In the genomic region with DNA sequence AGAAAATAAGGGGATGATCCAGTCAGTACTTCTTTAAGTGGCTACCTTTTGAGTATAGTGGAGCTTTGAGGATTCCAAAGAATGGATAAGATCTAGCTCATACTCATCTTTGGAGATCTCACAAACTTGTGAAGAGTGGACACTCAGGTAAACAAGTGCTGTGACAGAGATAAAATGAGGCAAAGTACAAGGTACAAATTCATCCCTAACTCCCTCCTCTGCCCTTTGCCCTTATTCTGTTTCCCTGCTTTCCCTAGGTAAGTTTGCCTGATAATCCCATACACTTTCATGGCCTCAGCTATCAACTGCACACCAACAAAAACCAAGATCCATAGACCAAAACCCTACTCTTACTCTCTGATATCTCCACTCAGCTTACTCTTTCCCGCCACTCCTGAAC, we compare ENCODE assay signal across 39 cellular contexts.
"Had no signal": no experiment of that assay in that cellular context is flagged by ENCODE, and none has a peak within 500 bp of the region (broad histone marks: within the 10 kb centered on the region; RNA-seq: fewer than 3 reads in every experiment).

No MANE protein-coding gene starts in this region.

- H3K36me3 ChIP-seq: ascending aorta, cardiac muscle cell had no signal

- H3K27ac ChIP-seq: ascending aorta, cardiac muscle cell, VCaP had no signal

- H3K4me3 Mint-ChIP-seq: activated CD4-positive, alpha-beta memory T cell treated with anti-CD3 and anti-CD28 coated beads, Interleukin-2, amount 10 ng/mL, durations not matched to agents 7 days and 5 days; activated CD4-positive, alpha-beta T cell treated with anti-CD3 and anti-CD28 coated beads for 36 hours; activated CD4-positive, alpha-beta T cell treated with anti-CD3 and anti-CD28 coated beads, Interleukin-2, amount 10 ng/mL, durations not matched to agents 7 days and 5 days; activated CD8-positive, alpha-beta memory T cell treated with anti-CD3 and anti-CD28 coated beads, Interleukin-2, amount 10 ng/mL, durations not matched to agents 7 days and 5 days; activated CD8-positive, alpha-beta T cell treated with anti-CD3 and anti-CD28 coated beads, Interleukin-2, amount 10 ng/mL, durations not matched to agents 7 days and 5 days; activated naive CD4-positive, alpha-beta T cell treated with anti-CD3 and anti-CD28 coated beads, Interleukin-2, amount 10 ng/mL, durations not matched to agents 7 days and 5 days; activated naive CD4-positive, alpha-beta T cell treated with anti-CD3 and anti-CD28 coated beads, Interleukin-2, amount 50 U/mL, for 24 hours; activated naive CD8-positive, alpha-beta T cell; activated naive CD8-positive, alpha-beta T cell treated with anti-CD3 and anti-CD28 coated beads, Interleukin-2, amount 10 ng/mL, durations not matched to agents 7 days and 5 days; activated naive CD8-positive, alpha-beta T cell treated with anti-CD3 and anti-CD28 coated beads, Interleukin-2, amount 50 U/mL, for 24 hours; activated T-cell treated with anti-CD3 and anti-CD28 coated beads, Interleukin-2, amount 50 U/mL, for 24 hours; brain; central memory CD8-positive, alpha-beta T cell; T-helper 1 cell treated with Interleukin-12 subunit alpha and Interleukin-12 subunit beta and Interleukin-4 antibody, amounts not matched to agents 30 μg/mL and 1 μg/mL, for 36 hours; T-helper 2 cell treated with Interferon-gamma antibody and Interleukin-4, amounts not matched to agents 5 μg/mL and 100 μg/mL, for 36 hours had no signal

- H3K4me1 ChIP-seq: ascending aorta had no signal

- H3K27me3 ChIP-seq: ascending aorta, cardiac muscle cell had no signal

- DNase-seq: activated CD4-positive, alpha-beta memory T cell treated with anti-CD3 and anti-CD28 coated beads, Interleukin-2, amount 10 ng/mL, durations not matched to agents 7 days and 5 days; activated CD4-positive, alpha-beta T cell treated with anti-CD3 and anti-CD28 coated beads for 1 hour; activated CD4-positive, alpha-beta T cell treated with anti-CD3 and anti-CD28 coated beads for 36 hours; activated CD4-positive, alpha-beta T cell treated with anti-CD3 and anti-CD28 coated beads for 48 hours; activated CD4-positive, alpha-beta T cell treated with anti-CD3 and anti-CD28 coated beads, Interleukin-2, amount 10 ng/mL, durations not matched to agents 7 days and 5 days; activated CD4-positive, alpha-beta T cell treated with anti-CD3 and anti-CD28 coated beads, Interleukin-2, amount 50 U/mL, for 48 hours; activated CD4-positive, CD25-positive, alpha-beta regulatory T cell; activated CD8-positive, alpha-beta memory T cell treated with anti-CD3 and anti-CD28 coated beads for 24 hours; activated CD8-positive, alpha-beta memory T cell treated with anti-CD3 and anti-CD28 coated beads, Interleukin-2, amount 10 ng/mL, durations not matched to agents 7 days and 5 days; activated CD8-positive, alpha-beta memory T cell treated with anti-CD3 and anti-CD28 coated beads, Interleukin-2, amount 50 U/mL, for 48 hours; activated CD8-positive, alpha-beta T cell treated with anti-CD3 and anti-CD28 coated beads, Interleukin-2, amount 10 ng/mL, durations not matched to agents 7 days and 5 days; activated effector memory CD4-positive, alpha-beta T cell treated with Interleukin-2 at 50 U/mL for 16 hours; activated gamma-delta T cell; activated naive CD4-positive, alpha-beta T cell treated with anti-CD3 and anti-CD28 coated beads, Interleukin-2, amount 10 ng/mL, durations not matched to agents 7 days and 5 days; activated naive CD4-positive, alpha-beta T cell treated with Interleukin-2 at 50 U/mL for 16 hours; activated naive CD8-positive, alpha-beta T cell treated with anti-CD3 and anti-CD28 coated beads, Interleukin-2, amount 10 ng/mL, durations not matched to agents 7 days and 5 days; activated naive CD8-positive, alpha-beta T cell treated with anti-CD3 and anti-CD28 coated beads, Interleukin-2, amount 50 U/mL, for 24 hours; activated T-cell treated with anti-CD3 and anti-CD28 coated beads, Interleukin-2, amount 50 U/mL, for 24 hours; activated T-cell treated with anti-CD3 and anti-CD28 coated beads, Interleukin-2, amount 50 U/mL, for 48 hours; amygdala; anterior cingulate cortex; caudate nucleus; cerebellar nuclear complex; T-helper 1 cell; T-helper 2 cell; T-helper 9 cell had no signal

- FAIRE-seq: bronchial epithelial cell, TTC549 had no signal

- H3K27ac Mint-ChIP-seq: activated CD4-positive, alpha-beta memory T cell treated with anti-CD3 and anti-CD28 coated beads, Interleukin-2, amount 10 ng/mL, durations not matched to agents 7 days and 5 days; activated CD4-positive, alpha-beta T cell treated with anti-CD3 and anti-CD28 coated beads for 36 hours; activated CD4-positive, alpha-beta T cell treated with anti-CD3 and anti-CD28 coated beads, Interleukin-2, amount 10 ng/mL, durations not matched to agents 7 days and 5 days; activated CD8-positive, alpha-beta memory T cell treated with anti-CD3 and anti-CD28 coated beads, Interleukin-2, amount 10 ng/mL, durations not matched to agents 7 days and 5 days; activated CD8-positive, alpha-beta T cell treated with anti-CD3 and anti-CD28 coated beads, Interleukin-2, amount 10 ng/mL, durations not matched to agents 7 days and 5 days; activated naive CD4-positive, alpha-beta T cell treated with anti-CD3 and anti-CD28 coated beads, Interleukin-2, amount 10 ng/mL, durations not matched to agents 7 days and 5 days; activated naive CD4-positive, alpha-beta T cell treated with anti-CD3 and anti-CD28 coated beads, Interleukin-2, amount 50 U/mL, for 24 hours; activated naive CD8-positive, alpha-beta T cell; activated naive CD8-positive, alpha-beta T cell treated with anti-CD3 and anti-CD28 coated beads, Interleukin-2, amount 10 ng/mL, durations not matched to agents 7 days and 5 days; activated naive CD8-positive, alpha-beta T cell treated with anti-CD3 and anti-CD28 coated beads, Interleukin-2, amount 50 U/mL, for 24 hours; activated T-cell treated with anti-CD3 and anti-CD28 coated beads, Interleukin-2, amount 50 U/mL, for 24 hours; activated T-helper 2 cell treated with anti-CD3 and anti-CD28 coated beads, Interferon-gamma antibody, Interleukin-2, Interleukin-4, amounts not matched to agents 10 μg/mL and 5 μg/mL and 100 μg/mL, durations not matched to agents 14 hours and 24 hours and 36 hours; brain; T-helper 1 cell treated with Interleukin-12 subunit alpha and Interleukin-12 subunit beta and Interleukin-4 antibody, amounts not matched to agents 30 μg/mL and 1 μg/mL, for 36 hours; T-helper 2 cell treated with Interferon-gamma antibody and Interleukin-4, amounts not matched to agents 5 μg/mL and 100 μg/mL, for 36 hours had no signal

- H3K27me3 Mint-ChIP-seq: central memory CD8-positive, alpha-beta T cell had no signal

- ATAC-seq: activated CD4-positive, alpha-beta T cell treated with anti-CD3 and anti-CD28 coated beads for 36 hours; activated CD4-positive, CD25-positive, alpha-beta regulatory T cell treated with anti-CD3 and anti-CD28 coated beads, Interleukin-2, amount 50 U/mL, for 24 hours; activated CD8-positive, alpha-beta memory T cell treated with anti-CD3 and anti-CD28 coated beads, Interleukin-2, amount 10 ng/mL, durations not matched to agents 7 days and 5 days; activated CD8-positive, alpha-beta T cell treated with anti-CD3 and anti-CD28 coated beads, Interleukin-2, amount 10 ng/mL, durations not matched to agents 7 days and 5 days; activated naive CD8-positive, alpha-beta T cell treated with anti-CD3 and anti-CD28 coated beads, Interleukin-2, amount 50 U/mL, for 24 hours had no signal

- H3K4me3 ChIP-seq: ascending aorta, cardiac muscle cell had no signal

- H3K4me1 Mint-ChIP-seq: activated CD4-positive, alpha-beta memory T cell treated with anti-CD3 and anti-CD28 coated beads, Interleukin-2, amount 10 ng/mL, durations not matched to agents 7 days and 5 days; activated CD4-positive, alpha-beta T cell treated with anti-CD3 and anti-CD28 coated beads for 36 hours; activated CD4-positive, alpha-beta T cell treated with anti-CD3 and anti-CD28 coated beads, Interleukin-2, amount 10 ng/mL, durations not matched to agents 7 days and 5 days; activated CD8-positive, alpha-beta memory T cell treated with anti-CD3 and anti-CD28 coated beads, Interleukin-2, amount 10 ng/mL, durations not matched to agents 7 days and 5 days; activated naive CD4-positive, alpha-beta T cell treated with anti-CD3 and anti-CD28 coated beads, Interleukin-2, amount 10 ng/mL, durations not matched to agents 7 days and 5 days; activated naive CD4-positive, alpha-beta T cell treated with anti-CD3 and anti-CD28 coated beads, Interleukin-2, amount 50 U/mL, for 24 hours; activated naive CD8-positive, alpha-beta T cell treated with anti-CD3 and anti-CD28 coated beads, Interleukin-2, amount 10 ng/mL, durations not matched to agents 7 days and 5 days; activated naive CD8-positive, alpha-beta T cell treated with anti-CD3 and anti-CD28 coated beads, Interleukin-2, amount 50 U/mL, for 24 hours; brain; central memory CD8-positive, alpha-beta T cell had no signal

- H3K9me3 Mint-ChIP-seq: activated CD4-positive, alpha-beta memory T cell treated with anti-CD3 and anti-CD28 coated beads, Interleukin-2, amount 10 ng/mL, durations not matched to agents 7 days and 5 days; activated CD4-positive, alpha-beta T cell treated with anti-CD3 and anti-CD28 coated beads, Interleukin-2, amount 10 ng/mL, durations not matched to agents 7 days and 5 days; activated naive CD4-positive, alpha-beta T cell treated with anti-CD3 and anti-CD28 coated beads, Interleukin-2, amount 10 ng/mL, durations not matched to agents 7 days and 5 days; activated naive CD4-positive, alpha-beta T cell treated with anti-CD3 and anti-CD28 coated beads, Interleukin-2, amount 50 U/mL, for 24 hours; activated naive CD8-positive, alpha-beta T cell treated with anti-CD3 and anti-CD28 coated beads, Interleukin-2, amount 10 ng/mL, durations not matched to agents 7 days and 5 days; activated naive CD8-positive, alpha-beta T cell treated with anti-CD3 and anti-CD28 coated beads, Interleukin-2, amount 50 U/mL, for 24 hours; activated T-cell treated with anti-CD3 and anti-CD28 coated beads, Interleukin-2, amount 50 U/mL, for 24 hours; activated T-helper 2 cell treated with anti-CD3 and anti-CD28 coated beads, Interferon-gamma antibody, Interleukin-2, Interleukin-4, amounts not matched to agents 10 μg/mL and 5 μg/mL and 100 μg/mL, durations not matched to agents 14 hours and 24 hours and 36 hours; brain; central memory CD8-positive, alpha-beta T cell; T-helper 1 cell treated with Interleukin-12 subunit alpha and Interleukin-12 subunit beta and Interleukin-4 antibody, amounts not matched to agents 30 μg/mL and 1 μg/mL, for 36 hours; T-helper 2 cell treated with Interferon-gamma antibody and Interleukin-4, amounts not matched to agents 5 μg/mL and 100 μg/mL, for 36 hours had no signal

- H3K36me3 Mint-ChIP-seq: activated CD8-positive, alpha-beta memory T cell treated with anti-CD3 and anti-CD28 coated beads, Interleukin-2, amount 10 ng/mL, durations not matched to agents 7 days and 5 days; activated naive CD4-positive, alpha-beta T cell treated with anti-CD3 and anti-CD28 coated beads, Interleukin-2, amount 10 ng/mL, durations not matched to agents 7 days and 5 days; activated naive CD4-positive, alpha-beta T cell treated with anti-CD3 and anti-CD28 coated beads, Interleukin-2, amount 50 U/mL, for 24 hours; activated naive CD8-positive, alpha-beta T cell treated with anti-CD3 and anti-CD28 coated beads, Interleukin-2, amount 10 ng/mL, durations not matched to agents 7 days and 5 days; brain had no signal

- H3K9me3 ChIP-seq: ascending aorta had no signal
